Comparison of ENCODE assay signal across 8 cellular contexts in genomic region chr1:108746382-108747127, GRCh38. TPM values are rescaled to one million over a fixed set of nuclear protein-coding genes. Genes with fewer than 3 reads are reported as not detected.
DNase-seq lines count a peak whose midpoint lies in the region; ATAC-seq and TF ChIP-seq lines count a peak whose summit lies in the region.

Gene STXBP3, plus strand, starts transcription at chr1:108746674. Its CDS starts 64 bp downstream, at chr1:108746738.

- TF ChIP-seq CTCF in endodermal cell (conservative IDR thresholded peaks at IDR 0.05) = peak; percentile 96

- H3K9me3 Mint-ChIP-seq in endodermal cell = no peaks in the 10 kb centered on the region

- in situ Hi-C loops in Caki2 (cut with HindIII; ENCODE audit: low pct_unique_long_range_greater_than_20kb, low sequenced_read_pairs) = no loop called here

- H3K4me3 Mint-ChIP-seq in endodermal cell = peak within 1 kb of the TSS; percentile 90

- H3K36me3 Mint-ChIP-seq in endodermal cell (ENCODE audit: low read depth) = no peaks in the 10 kb centered on the region

- H3K27ac ChIP-seq in endodermal cell (ENCODE audit: low read depth, low read length) = peak within 1 kb of the TSS; percentile 78
- peak within 1 kb of the TSS; percentile 94 for H3K27ac ChIP-seq in mesodermal cell (ENCODE audit: low read depth, low read length, severe bottlenecking)

- peak; percentile 82 for ATAC-seq in GM21367 (IDR thresholded peaks at IDR 0.05; ENCODE audit: unreplicated experiment)

- WGBS in endodermal cell (ENCODE audit: insufficient coverage in 1 of 2, insufficient read length in 1 of 2), 2 experiments = 1 to 7% methylated on average over 15 to 70 of the region's 71 CpGs
- WGBS in mesodermal cell (ENCODE audit: insufficient coverage in 2 of 2), 2 experiments = 1% methylated on average over 48 to 65 of the region's 71 CpGs

- peak within 1 kb of the TSS; percentile 96 for H3K9ac ChIP-seq in NT2/D1 (ENCODE audit: insufficient read length, low read depth)
- H3K9ac ChIP-seq in endodermal cell (ENCODE audit: extremely low read depth, low read length, poor library complexity, severe bottlenecking) = peak within 1 kb of the TSS; percentile 77

- H3K4me3 ChIP-seq in NT2/D1 (ENCODE audit: insufficient read length, low read depth) (peak within 1 kb of the TSS; percentile 86), endodermal cell (ENCODE audit: low read length) (peak within 1 kb of the TSS; percentile 97), mesodermal cell (ENCODE audit: extremely low read depth, insufficient read depth, low read length, poor library complexity, severe bottlenecking) (peak within 1 kb of the TSS; percentile 98)

- peaks cover 4% of the 10 kb centered on the region for H3K4me1 Mint-ChIP-seq in endodermal cell

- no peaks in the 10 kb centered on the region for H3K4me1 ChIP-seq in NT2/D1 (ENCODE audit: insufficient read depth, insufficient read length)
- H3K4me1 ChIP-seq in endodermal cell (ENCODE audit: control insufficient read depth, insufficient read depth, low read length) = no peaks in the 10 kb centered on the region
- no peaks in the 10 kb centered on the region for H3K4me1 ChIP-seq in mesodermal cell (ENCODE audit: control insufficient read depth, insufficient read depth, low read length, poor library complexity, severe bottlenecking)

- H3K27ac Mint-ChIP-seq in endodermal cell = peak within 1 kb of the TSS; percentile 99

- H3K36me3 ChIP-seq in NT2/D1 (ENCODE audit: insufficient read depth, insufficient read length, low read length) = peaks cover 25% of the 10 kb centered on the region
- no peaks in the 10 kb centered on the region for H3K36me3 ChIP-seq in endodermal cell (ENCODE audit: control insufficient read depth, insufficient read depth, low read length)
- H3K36me3 ChIP-seq in mesodermal cell (ENCODE audit: control insufficient read depth, insufficient read depth, low read length) = peaks cover 15% of the 10 kb centered on the region

- peak; percentile 95 for DNase-seq in Caki2 (ENCODE audit: low read depth)
- peak; percentile 61 to 99 (median 97) for DNase-seq in HUDEP-2 (lab: John Stamatoyannopoulos, UW; ENCODE audit: unreplicated experiment in 76 of 76)
- DNase-seq in NT2/D1 (ENCODE audit: low read depth, low spot score) = peak; percentile 98
- DNase-seq in activated CD8-positive, alpha-beta memory T cell treated with anti-CD3 and anti-CD28 coated beads, Interleukin-2, amount 50 U/mL, for 1 hour (ENCODE audit: extremely low read depth) = peak; percentile 99
- peak; percentile 99 for DNase-seq in endodermal cell
- peak; percentile 98 to 99 for DNase-seq in stimulated activated CD8-positive, alpha-beta memory T cell treated with anti-CD3 and anti-CD28 coated beads, Interleukin-15, amount 100 ng/mL, for 48 hours (ENCODE audit: low read depth in 2 of 2)

- H3K27me3 ChIP-seq in NT2/D1 (ENCODE audit: insufficient read depth, insufficient read length) = peaks cover 9% of the 10 kb centered on the region
- H3K27me3 ChIP-seq in endodermal cell (ENCODE audit: control insufficient read depth, insufficient read depth, low read length, poor library complexity, severe bottlenecking) = no peaks in the 10 kb centered on the region

- no peaks in the 10 kb centered on the region for H3K9me3 ChIP-seq in NT2/D1 (ENCODE audit: insufficient read depth, low read length)
- no peaks in the 10 kb centered on the region for H3K9me3 ChIP-seq in endodermal cell (ENCODE audit: control insufficient read depth, low read length)
- H3K9me3 ChIP-seq in mesodermal cell (ENCODE audit: control insufficient read depth, low read length) = no peaks in the 10 kb centered on the region

- peaks cover 3% of the 10 kb centered on the region for H3K27me3 Mint-ChIP-seq in endodermal cell (ENCODE audit: insufficient read depth)

RNA-seq across cellular contexts. Expression of gene STXBP3, which starts in this region (rescaled TPM):
- 6.4 and 7.3 TPM in 2 replicates for total RNA-seq in Caki2 (2014; rRNA removed; shearing (Covaris generic); ENCODE audit: low replicate concordance)
- 10 to 100 TPM; 37.4 to 38.5 TPM for total RNA-seq in endodermal cell
- polyA plus RNA-seq in endodermal cell (2013, experiment 1 of 2) = 43.5 TPM
- polyA plus RNA-seq in endodermal cell (2013, experiment 2 of 2) = 51.4 TPM
- 48.7 TPM for polyA plus RNA-seq in mesodermal cell (2013, experiment 1 of 2)
- polyA plus RNA-seq in mesodermal cell (2013, experiment 2 of 2) = 47.5 TPM

Comparison
In these comparisons a context has a peak if more than half of its experiments do, and no peak if none do; other contexts are left out.
1. Peak in every context shown above with its lines: DNase-seq, ATAC-seq, H3K4me3 ChIP-seq and H3K27ac ChIP-seq.